Comparison of ENCODE assay signal across 28 cellular contexts in the genomic region with DNA sequence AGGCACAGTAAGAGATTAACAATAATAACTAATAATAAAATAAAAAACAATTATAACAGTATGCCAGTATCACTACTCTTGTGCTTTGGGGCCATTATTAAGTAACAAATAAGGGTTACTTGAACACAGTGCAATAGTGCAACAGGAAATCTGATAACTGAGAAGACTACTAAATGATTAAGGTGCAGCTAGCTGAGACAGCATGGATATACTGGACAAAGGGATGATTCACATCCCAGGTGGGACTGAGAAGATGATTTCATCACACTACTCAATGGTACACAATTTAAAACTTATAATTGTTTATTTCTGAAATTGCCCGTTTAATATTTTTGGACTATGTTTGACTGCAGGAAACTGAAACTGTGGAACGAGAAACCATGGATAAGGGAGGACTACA.
"Had no signal": no experiment of that assay in that cellular context is flagged by ENCODE, and none has a peak within 500 bp of the region (broad histone marks: within the 10 kb centered on the region; RNA-seq: fewer than 3 reads in every experiment).

No MANE protein-coding gene starts in this region.

- FAIRE-seq: small intestine, urothelium cell line had no signal

- H3K36me3 ChIP-seq: neural progenitor cell, ovary, right lobe of liver, sigmoid colon, tibial artery, upper lobe of left lung, vagina had no signal

- H3K4me1 ChIP-seq: neural progenitor cell, parathyroid adenoma, psoas muscle, right lobe of liver, sigmoid colon, stomach, testis, tibial artery, upper lobe of left lung, vagina had no signal

- H3K27ac Mint-ChIP-seq: natural killer cell; nephron; neural progenitor cell; progenitor cell of endocrine pancreas; stimulated activated effector memory CD8-positive, alpha-beta T cell treated with anti-CD3 and anti-CD28 coated beads, Interleukin-12 subunit alpha, Interleukin-12 subunit beta, amount 100 ng/mL, for 72 hours; stimulated activated naive B cell treated with anti-CD40 and anti-IgM and Interleukin-4, amounts not matched to agents 10 μg/mL and 1 μg/mL and 100 μg/mL, for 72 hours; stimulated activated naive CD8-positive, alpha-beta T cell treated with anti-CD3 and anti-CD28 coated beads, Interleukin-15, Interleukin-2, amounts not matched to agents 100 ng/mL and 50 ng/mL, for 24 hours had no signal

- H3K9me3 ChIP-seq: ovary, psoas muscle, right lobe of liver, sigmoid colon, testis, tibial artery, upper lobe of left lung, vagina had no signal

- H3K4me1 Mint-ChIP-seq: natural killer cell; nephron; neural progenitor cell; stimulated activated effector memory CD8-positive, alpha-beta T cell treated with anti-CD3 and anti-CD28 coated beads, Interleukin-12 subunit alpha, Interleukin-12 subunit beta, amount 100 ng/mL, for 72 hours; stimulated activated naive B cell treated with anti-CD40 and anti-IgM and Interleukin-4, amounts not matched to agents 10 μg/mL and 1 μg/mL and 100 μg/mL, for 72 hours had no signal

- H3K27ac ChIP-seq: neural progenitor cell, ovary, parathyroid adenoma, psoas muscle, right lobe of liver, sigmoid colon, stomach, testis, tibial artery, upper lobe of left lung, vagina had no signal

- H3K27me3 Mint-ChIP-seq: progenitor cell of endocrine pancreas; stimulated activated naive B cell treated with anti-CD40 and anti-IgM and Interleukin-4, amounts not matched to agents 10 μg/mL and 1 μg/mL and 100 μg/mL, for 72 hours; stimulated activated naive CD8-positive, alpha-beta T cell treated with anti-CD3 and anti-CD28 coated beads, Interleukin-15, Interleukin-2, amounts not matched to agents 100 ng/mL and 50 ng/mL, for 24 hours had no signal

- DNase-seq: natural killer cell; occipital lobe; ovary; posterior cingulate gyrus; psoas muscle; right cardiac atrium; right lobe of liver; sigmoid colon; small intestine; stimulated activated CD4-positive, alpha-beta T cell treated with anti-CD3 and anti-CD28 coated beads, Interleukin-15, amount 100 ng/mL, for 24 hours; stimulated activated CD4-positive, alpha-beta T cell treated with anti-CD3 and anti-CD28 coated beads, Interleukin-2, amount 100 ng/mL, for 24 hours; stimulated activated CD4-positive, alpha-beta T cell treated with anti-CD3 and anti-CD28 coated beads, Interleukin-2, amount 100 ng/mL, for 48 hours; stimulated activated CD4-positive, alpha-beta T cell treated with anti-CD3 and anti-CD28 coated beads, Interleukin-4, amount 100 ng/mL, for 24 hours; stimulated activated naive B cell treated with anti-CD40 and anti-IgM and Interleukin-4, amounts not matched to agents 10 μg/mL and 1 μg/mL and 100 μg/mL, for 72 hours; stimulated activated naive CD4-positive, alpha-beta T cell treated with Interleukin-2 at 50 U/mL for 16 hours; stomach; testis; tibial artery; trophoblast cell; upper lobe of left lung had no signal

- H3K9me3 Mint-ChIP-seq: natural killer cell; nephron; stimulated activated effector memory CD8-positive, alpha-beta T cell treated with anti-CD3 and anti-CD28 coated beads, Interleukin-12 subunit alpha, Interleukin-12 subunit beta, amount 100 ng/mL, for 72 hours; stimulated activated naive CD8-positive, alpha-beta T cell treated with anti-CD3 and anti-CD28 coated beads, Interleukin-15, Interleukin-2, amounts not matched to agents 100 ng/mL and 50 ng/mL, for 24 hours had no signal

- H3K36me3 Mint-ChIP-seq: natural killer cell; stimulated activated effector memory CD8-positive, alpha-beta T cell treated with anti-CD3 and anti-CD28 coated beads, Interleukin-12 subunit alpha, Interleukin-12 subunit beta, amount 100 ng/mL, for 72 hours had no signal

- H3K4me3 ChIP-seq: neural progenitor cell, ovary, psoas muscle, right lobe of liver, sigmoid colon, stomach, testis, tibial artery, upper lobe of left lung, vagina had no signal

- H3K4me3 Mint-ChIP-seq: natural killer cell; nephron; neural progenitor cell; stimulated activated effector memory CD8-positive, alpha-beta T cell treated with anti-CD3 and anti-CD28 coated beads, Interleukin-12 subunit alpha, Interleukin-12 subunit beta, amount 100 ng/mL, for 72 hours; stimulated activated naive B cell treated with anti-CD40 and anti-IgM and Interleukin-4, amounts not matched to agents 10 μg/mL and 1 μg/mL and 100 μg/mL, for 72 hours; stimulated activated naive CD8-positive, alpha-beta T cell treated with anti-CD3 and anti-CD28 coated beads, Interleukin-15, Interleukin-2, amounts not matched to agents 100 ng/mL and 50 ng/mL, for 24 hours had no signal

- H3K27me3 ChIP-seq: neural progenitor cell, ovary, right lobe of liver, sigmoid colon, stomach, testis, tibial artery, upper lobe of left lung, vagina had no signal

- ATAC-seq: natural killer cell; psoas muscle; right cardiac atrium; right lobe of liver; stimulated activated effector memory CD8-positive, alpha-beta T cell treated with anti-CD3 and anti-CD28 coated beads, Interleukin-12 subunit alpha, Interleukin-12 subunit beta, amount 100 ng/mL, for 72 hours; stimulated activated naive B cell treated with anti-CD40 and anti-IgM and Interleukin-4, amounts not matched to agents 10 μg/mL and 1 μg/mL and 100 μg/mL, for 72 hours had no signal
